In genomic region chr9:111036068-111036789, GRCh38 we compare ENCODE assay signal across 8 cellular contexts. TPM values are rescaled to one million over a fixed set of nuclear protein-coding genes. Genes with fewer than 3 reads are reported as not detected.
DNase-seq lines count a peak whose midpoint lies in the region; ATAC-seq and TF ChIP-seq lines count a peak whose summit lies in the region.

No MANE protein-coding gene starts in this region.

- ATAC-seq in foreskin keratinocyte = peak; percentile 37
- ATAC-seq in activated CD8-positive, alpha-beta T cell treated with anti-CD3 and anti-CD28 coated beads for 36 hours = no peak
- no peak for ATAC-seq in activated CD4-positive, CD25-positive, alpha-beta regulatory T cell treated with anti-CD3 and anti-CD28 coated beads, Interleukin-2, amount 50 U/mL, for 24 hours

- no peaks in the 10 kb centered on the region for H3K27me3 ChIP-seq in GM06990 (replicated peaks; ENCODE audit: control insufficient read depth, insufficient read depth, low read length)
- no peaks in the 10 kb centered on the region for H3K27me3 ChIP-seq in foreskin keratinocyte
- no peaks in the 10 kb centered on the region for H3K27me3 ChIP-seq in osteoblast (ENCODE audit: insufficient read depth, low read length)

- TF ChIP-seq CTCF in GM06990 (IDR thresholded peaks at IDR 0.05; ENCODE audit: insufficient read depth, low read length, poor library complexity, severe bottlenecking) (peak; percentile 51), foreskin keratinocyte (conservative IDR thresholded peaks at IDR 0.05) (peak; percentile 76), osteoblast (IDR thresholded peaks at IDR 0.05; ENCODE audit: extremely low read depth, low read depth, low read length) (peak; percentile 69)
- TF ChIP-seq CTCF in activated CD8-positive, alpha-beta T cell treated with anti-CD3 and anti-CD28 coated beads for 36 hours (IDR thresholded peaks at IDR 0.05) = no peak

- peaks cover 66% of the 10 kb centered on the region for H3K79me2 ChIP-seq in osteoblast (ENCODE audit: insufficient read depth, low read length)

- no peak overlapping the region for H3K4me3 Mint-ChIP-seq in activated CD8-positive, alpha-beta T cell treated with anti-CD3 and anti-CD28 coated beads for 36 hours

- H3K27me3 Mint-ChIP-seq in activated CD8-positive, alpha-beta T cell treated with anti-CD3 and anti-CD28 coated beads for 36 hours = peaks cover 33% of the 10 kb centered on the region

- no peak overlapping the region for H3K27ac Mint-ChIP-seq in activated CD8-positive, alpha-beta T cell treated with anti-CD3 and anti-CD28 coated beads for 36 hours

- H3K9me3 ChIP-seq in osteoblast (ENCODE audit: low read depth, low read length) = no peaks in the 10 kb centered on the region

- peak overlapping the region; percentile 96 for H3K4me2 ChIP-seq in osteoblast (ENCODE audit: insufficient read depth, low read length)

- peaks cover 10% of the 10 kb centered on the region for H3K4me1 Mint-ChIP-seq in activated CD8-positive, alpha-beta T cell treated with anti-CD3 and anti-CD28 coated beads for 36 hours (ENCODE audit: low read depth)

- H3K36me3 ChIP-seq in GM06990 (ENCODE audit: control insufficient read depth, insufficient read depth, low read length) = no peaks in the 10 kb centered on the region
- peaks cover 2% of the 10 kb centered on the region for H3K36me3 ChIP-seq in osteoblast (ENCODE audit: insufficient read depth, low read length)

- H3K4me3 ChIP-seq in GM06990 (replicated peaks; ENCODE audit: low read depth, low read length) = no peak overlapping the region
- H3K4me3 ChIP-seq in osteoblast (ENCODE audit: insufficient read depth, low read length) = peak overlapping the region; percentile 88

- CTCF ChIA-PET in activated CD8-positive, alpha-beta T cell treated with anti-CD3 and anti-CD28 coated beads for 36 hours (lab: Charles Lee) = interaction anchor here (1.0 kb wide), 1 partner anchor 731 kb away, joined by 3 read pairs; no protein-coding TSS in a partner anchor

- intact Hi-C loops in activated CD8-positive, alpha-beta T cell treated with anti-CD3 and anti-CD28 coated beads for 36 hours (cut with micrococcal nuclease) = loop anchor here (10.0 kb wide), 1 partner anchor 259 kb away; no protein-coding TSS in a partner anchor

- H3K4me1 ChIP-seq in foreskin keratinocyte (peaks cover 11% of the 10 kb centered on the region), osteoblast (ENCODE audit: insufficient read depth, low read length) (peaks cover 33% of the 10 kb centered on the region)

- no peaks in the 10 kb centered on the region for H3K9me3 Mint-ChIP-seq in activated CD8-positive, alpha-beta T cell treated with anti-CD3 and anti-CD28 coated beads for 36 hours

- peak overlapping the region; percentile 64 for H2AFZ ChIP-seq in osteoblast (ENCODE audit: low read length)

- DNase-seq in GM06990 (ENCODE audit: extremely low read depth, insufficient read length) (no peak), RPMI7951 (ENCODE audit: low read depth) (peak; percentile 47), foreskin keratinocyte (peak in 1 of 2 donors; percentile 49), osteoblast (ENCODE audit: insufficient read length, low spot score, missing footprints) (no peak), NCI-H2081 (lab: John Stamatoyannopoulos, UW) (no peak), 8988T (no peak)
- DNase-seq in activated CD8-positive, alpha-beta T cell treated with anti-CD3 and anti-CD28 coated beads for 36 hours = no peak

- peaks cover 20% of the 10 kb centered on the region for H4K20me1 ChIP-seq in osteoblast (ENCODE audit: insufficient read depth, low read length)

- H3K27ac ChIP-seq in foreskin keratinocyte (no peak overlapping the region), osteoblast (ENCODE audit: low read depth, low read length) (peak overlapping the region; percentile 76)

- no peaks in the 10 kb centered on the region for H3K36me3 Mint-ChIP-seq in activated CD8-positive, alpha-beta T cell treated with anti-CD3 and anti-CD28 coated beads for 36 hours (ENCODE audit: low read depth)

- POLR2A ChIA-PET in activated CD8-positive, alpha-beta T cell treated with anti-CD3 and anti-CD28 coated beads for 36 hours (lab: Charles Lee) = no interaction called here

RNA-seq across cellular contexts. Expression of gene LPAR1, which starts 2.0 kb away (rescaled TPM):
- 69.0 and 74.6 TPM in 2 replicates for total RNA-seq in RPMI7951 (2014; rRNA removed; shearing (Covaris generic))
- total RNA-seq in foreskin keratinocyte (27.0 and 30.9 TPM in 2 replicates), osteoblast (119 and 151 TPM in 2 replicates)
- polyA plus RNA-seq in foreskin keratinocyte = 9.8 and 13.5 TPM in 2 replicates
- not detected for total RNA-seq in activated CD8-positive, alpha-beta T cell treated with anti-CD3 and anti-CD28 coated beads for 36 hours

Comparison
In these comparisons a context has a peak if more than half of its experiments do, and no peak if none do; other contexts are left out.
1. RNA of gene LPAR1, which starts 2.0 kb away (total RNA-seq): 119 to 151 TPM in osteoblast, 69.0 to 74.6 TPM in RPMI7951 and 27.0 to 30.9 TPM in foreskin keratinocyte; not detected in activated CD8-positive, alpha-beta T cell treated with anti-CD3 and anti-CD28 coated beads for 36 hours; every median in the first group is over 10 times any median in the second.